ENCODE assay signal across 11 cellular contexts in the genomic region with DNA sequence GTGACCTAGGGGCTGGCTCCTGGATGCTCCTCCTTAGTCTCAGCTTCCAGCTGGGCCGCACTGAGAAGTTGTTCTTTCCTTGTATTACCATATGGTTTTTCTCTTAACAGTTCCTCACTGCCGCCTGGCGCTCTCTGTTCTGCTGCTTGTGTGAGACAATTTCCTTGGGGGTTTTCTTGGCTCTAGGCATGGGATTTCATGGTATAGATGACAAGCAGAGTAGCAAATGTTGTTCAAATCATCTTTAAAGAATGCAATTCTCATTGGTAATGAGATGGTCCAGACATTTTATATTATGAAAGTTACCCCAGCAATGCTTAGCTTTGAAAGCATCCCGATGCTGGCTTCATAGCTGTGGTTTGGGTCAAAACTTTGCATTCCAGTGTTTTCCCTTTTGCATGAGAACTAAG. TPM values are rescaled to one million over a fixed set of nuclear protein-coding genes. Genes with fewer than 3 reads are reported as not detected.
DNase-seq lines count a peak whose midpoint lies in the region; ATAC-seq, FAIRE-seq and TF ChIP-seq lines count a peak whose summit lies in the region.
"Had no signal": no experiment of that assay in that cellular context is flagged by ENCODE, and none has a peak within 500 bp of the region (broad histone marks: within the 10 kb centered on the region; RNA-seq: fewer than 3 reads in every experiment).

No MANE protein-coding gene starts in this region.

- no peaks in the 10 kb centered on the region for H3K9me3 Mint-ChIP-seq in CD8-positive, alpha-beta T cell

- intact Hi-C loops in left ventricle myocardium inferior (cut with micrococcal nuclease) (no loop called here), spleen (cut with DNase I; ENCODE audit: low total_unique reads) (no loop called here)
- intact Hi-C loops in CD8-positive, alpha-beta T cell (cut with DNase I, micrococcal nuclease): no loop called here

- POLR2A ChIA-PET in CD8-positive, alpha-beta T cell (lab: Charles Lee): interaction anchor here (0.9 to 3.5 kb wide), 3 partner anchors 12 to 37 kb away, joined by 4 to 10 read pairs (median 5); partner anchors contain the start of gene SEPTIN11

- TF ChIP-seq POLR2A in spleen (IDR thresholded peaks at IDR 0.05): no peak

- ATAC-seq in CD8-positive, alpha-beta T cell: no peak

- no peak overlapping the region for H3K4me3 Mint-ChIP-seq in CD8-positive, alpha-beta T cell
- H3K4me3 Mint-ChIP-seq: activated T-helper 1 cell treated with anti-CD3 and anti-CD28 coated beads, Interleukin-12 subunit alpha, Interleukin-12 subunit beta, Interleukin-2, Interleukin-4 antibody, amounts not matched to agents 30 ng/mL and 10 ng/mL and 1 ng/mL, durations not matched to agents 14 hours and 24 hours and 36 hours had no signal

- DNase-seq in H7 (peak; percentile 21), adipocyte (ENCODE audit: low read depth) (peak; percentile 97), left ventricle myocardium inferior (peak; percentile 34), spleen (no peak), small intestine (no peak), T-helper 2 cell (no peak), superior temporal gyrus (ENCODE audit: extremely low spot score) (no peak)
- no peak for DNase-seq in CD8-positive, alpha-beta T cell
- DNase-seq: NCI-H2081 had no signal

- H3K27ac ChIP-seq in left ventricle myocardium inferior (replicated peaks): peak overlapping the region; percentile 66
- H3K27ac ChIP-seq in spleen: peak overlapping the region in 5 of 8 donors; percentile 6 to 38 (median 14)
- peak overlapping the region in 1 of 2 donors; percentile 69 for H3K27ac ChIP-seq in small intestine (ENCODE audit: low read depth in 1 of 2, low read length in 1 of 2)
- H3K27ac ChIP-seq in CD8-positive, alpha-beta T cell (ENCODE audit: low read depth, low read length): no peak overlapping the region

- H3K27ac Mint-ChIP-seq in CD8-positive, alpha-beta T cell: no peak overlapping the region
- H3K27ac Mint-ChIP-seq: activated T-helper 1 cell treated with anti-CD3 and anti-CD28 coated beads, Interleukin-12 subunit alpha, Interleukin-12 subunit beta, Interleukin-2, Interleukin-4 antibody, amounts not matched to agents 30 ng/mL and 10 ng/mL and 1 ng/mL, durations not matched to agents 14 hours and 24 hours and 36 hours had no signal

- H3K36me3 ChIP-seq in H7 (replicated peaks; ENCODE audit: control insufficient read depth, insufficient read depth, low read length): no peaks in the 10 kb centered on the region
- H3K36me3 ChIP-seq in adipocyte (ENCODE audit: control insufficient read depth, insufficient read depth, low read length, severe bottlenecking): peaks cover 11% of the 10 kb centered on the region
- H3K36me3 ChIP-seq in left ventricle myocardium inferior: no peaks in the 10 kb centered on the region
- H3K36me3 ChIP-seq in spleen: no peaks in the 10 kb centered on the region
- no peaks in the 10 kb centered on the region for H3K36me3 ChIP-seq in small intestine (ENCODE audit: control insufficient read depth in 2 of 2, insufficient read depth in 2 of 2, low read length in 2 of 2)
- H3K36me3 ChIP-seq in CD8-positive, alpha-beta T cell (ENCODE audit: insufficient read depth, low read length): no peaks in the 10 kb centered on the region

- H3K4me1 ChIP-seq in adipocyte (ENCODE audit: control insufficient read depth, insufficient read depth, low read length): peaks cover 81% of the 10 kb centered on the region
- H3K4me1 ChIP-seq in left ventricle myocardium inferior: peaks cover 69% of the 10 kb centered on the region
- H3K4me1 ChIP-seq in spleen: peaks cover 11 to 72% (median 27%) of the 10 kb centered on the region in 6 donors
- H3K4me1 ChIP-seq in small intestine (ENCODE audit: control insufficient read depth in 2 of 2, insufficient read depth in 1 of 2, low read depth in 1 of 2, low read length in 1 of 2): peaks cover 11 to 16% of the 10 kb centered on the region in 2 donors
- H3K4me1 ChIP-seq in CD8-positive, alpha-beta T cell (ENCODE audit: insufficient read depth, low read length): peaks cover 67% of the 10 kb centered on the region

- 64 to 82% (median 76%) methylated on average over 4 of the region's 4 CpGs for WGBS in spleen, 5 donors
- WGBS in small intestine, 3 donors: 64 to 81% (median 79%) methylated on average over 4 of the region's 4 CpGs

- FAIRE-seq in small intestine (lab: Jason Lieb, UNC): no peak
- FAIRE-seq: endometrium had no signal

- H3K9me3 ChIP-seq in adipocyte (ENCODE audit: control insufficient read depth, low read length) (no peaks in the 10 kb centered on the region), left ventricle myocardium inferior (replicated peaks) (no peaks in the 10 kb centered on the region), spleen (peaks cover 0 to 5% (median 0%) of the 10 kb centered on the region in 8 donors), small intestine (ENCODE audit: control insufficient read depth, low read depth) (no peaks in the 10 kb centered on the region)
- no peaks in the 10 kb centered on the region for H3K9me3 ChIP-seq in CD8-positive, alpha-beta T cell (ENCODE audit: low read length)

- H3K9ac ChIP-seq in adipocyte (ENCODE audit: low read length): peak overlapping the region; percentile 88

- H3K27me3 ChIP-seq in H7 (ENCODE audit: control insufficient read depth, insufficient read depth, low read length) (no peaks in the 10 kb centered on the region), adipocyte (replicated peaks; ENCODE audit: control insufficient read depth, insufficient read depth, low read length) (no peaks in the 10 kb centered on the region), left ventricle myocardium inferior (ENCODE audit: low read depth) (peaks cover 14% of the 10 kb centered on the region), spleen (replicated peaks in 1 of 7) (no peaks in the 10 kb centered on the region), small intestine (ENCODE audit: control insufficient read depth in 2 of 2, insufficient read depth in 2 of 2, low read length in 2 of 2) (no peaks in the 10 kb centered on the region)
- H3K27me3 ChIP-seq in CD8-positive, alpha-beta T cell (ENCODE audit: insufficient read depth, low read length): no peaks in the 10 kb centered on the region

- H3K4me3 ChIP-seq in H7 (ENCODE audit: insufficient read depth, low read depth, low read length) (no peak overlapping the region), adipocyte (ENCODE audit: low read length) (peak overlapping the region; percentile 71), left ventricle myocardium inferior (no peak overlapping the region), spleen (no peak overlapping the region), small intestine (ENCODE audit: low read depth in 1 of 2, low read length in 2 of 2) (no peak overlapping the region)
- H3K4me3 ChIP-seq in CD8-positive, alpha-beta T cell (ENCODE audit: low read depth, low read length): no peak overlapping the region

- CTCF ChIA-PET in CD8-positive, alpha-beta T cell (lab: Charles Lee): interaction anchor here (1.3 kb wide), 1 partner anchor 58 kb away, joined by 4 read pairs; no protein-coding TSS in a partner anchor

- no peaks in the 10 kb centered on the region for H3K36me3 Mint-ChIP-seq in CD8-positive, alpha-beta T cell

- no peaks in the 10 kb centered on the region for H3K27me3 Mint-ChIP-seq in CD8-positive, alpha-beta T cell (ENCODE audit: low read depth)

- TF ChIP-seq CTCF in left ventricle myocardium inferior (IDR thresholded peaks at IDR 0.05; ENCODE audit: borderline replicate concordance): no peak
- no peak for TF ChIP-seq CTCF in spleen (IDR thresholded peaks at IDR 0.05 in 8 of 11, conservative IDR thresholded peaks at IDR 0.05 in 3 of 11)
- no peak for TF ChIP-seq CTCF in CD8-positive, alpha-beta T cell (IDR thresholded peaks at IDR 0.05)

- H3K4me1 Mint-ChIP-seq in CD8-positive, alpha-beta T cell (ENCODE audit: low read depth): peaks cover 89% of the 10 kb centered on the region

RNA-seq across cellular contexts. Expression of gene SEPTIN11, which starts 37.6 kb away (rescaled TPM):
- total RNA-seq in H7 (2014; rRNA removed; shearing (Covaris generic)): 63.1 and 64.7 TPM in 2 replicates
- total RNA-seq in left ventricle myocardium inferior (30.1 TPM), spleen (10 to 100 TPM; 40.7 to 91.9 (median 57.2) TPM)
- polyA plus RNA-seq in spleen (10 to 100 TPM in 2 of 3 donors, 1 to 10 TPM in 1; 9.7 to 15.6 (median 10.5) TPM), small intestine (10 to 100 TPM; 19.0 to 33.0 (median 21.1) TPM)
- total RNA-seq in CD8-positive, alpha-beta T cell: 10 to 100 TPM; 12.3 to 13.1 TPM

Comparison
In these comparisons a context has a peak if more than half of its experiments do, and no peak if none do; other contexts are left out.
1. DNase-seq: peak in H7 (single experiment), adipocyte (single experiment) and left ventricle myocardium inferior (single experiment); none in spleen (single experiment), small intestine (single experiment), T-helper 2 cell (0 of 5), superior temporal gyrus (single experiment) and CD8-positive, alpha-beta T cell (0 of 7).